Comparison of ENCODE assay signal across 1 cellular context in genomic region chr7:151412318-151412717, GRCh38.
TF ChIP-seq lines count a peak whose summit lies in the region.

No MANE protein-coding gene starts in this region.

TF ChIP-seq in K562, 482 proteins besides CTCF, POLR2A, EP300 and RAD21:
- TF ChIP-seq ZZZ3 (IDR thresholded peaks at IDR 0.05) (no peak), NR0B1 (IDR thresholded peaks at IDR 0.05; ENCODE audit: partially characterized antibody) (no peak), SRSF3 (IDR thresholded peaks at IDR 0.05; ENCODE audit: insufficient read depth, low read length) (no peak), SRSF9 (IDR thresholded peaks at IDR 0.05; ENCODE audit: borderline replicate concordance, low read depth, low read length) (no peak), MYBL2 (IDR thresholded peaks at IDR 0.05; ENCODE audit: low read depth) (no peak), MYBL2 (CRISPR knock-in tag; IDR thresholded peaks at IDR 0.05; ENCODE audit: borderline replicate concordance) (no peak), STAT5A (IDR thresholded peaks at IDR 0.05; ENCODE audit: borderline replicate concordance, low read length) (no peak), NONO (IDR thresholded peaks at IDR 0.05; ENCODE audit: low read depth in 2 of 2, low read length in 1 of 2) (no peak), PHTF2 (CRISPR knock-in tag; IDR thresholded peaks at IDR 0.05) (no peak), PRMT5 (CRISPR knock-in tag; IDR thresholded peaks at IDR 0.05) (no peak), GATAD2A (IDR thresholded peaks at IDR 0.05) (no peak), CBX3 (IDR thresholded peaks at IDR 0.05; ENCODE audit: borderline replicate concordance in 1 of 2, low read length in 2 of 2) (no peak), FOXP1 (CRISPR knock-in tag; IDR thresholded peaks at IDR 0.05) (no peak), POU5F1 (IDR thresholded peaks at IDR 0.05; ENCODE audit: borderline replicate concordance, low read depth, low read length, partially characterized antibody) (no peak), KLF10 (CRISPR knock-in tag; IDR thresholded peaks at IDR 0.05) (no peak), THRA (IDR thresholded peaks at IDR 0.05) (no peak), MTF1 (CRISPR knock-in tag; IDR thresholded peaks at IDR 0.05; ENCODE audit: borderline replicate concordance) (no peak), TEAD2 (tag; IDR thresholded peaks at IDR 0.05) (no peak), PML (IDR thresholded peaks at IDR 0.05; ENCODE audit: low read length) (no peak)
